8 cellular contexts compared by ENCODE assay signal in genomic region chr7:72618430-72619180, GRCh38.
DNase-seq lines count a peak whose midpoint lies in the region; ATAC-seq and TF ChIP-seq lines count a peak whose summit lies in the region.
"Not testable (repeated sequence)": the region's sequence is repeated elsewhere in the genome, so short reads cannot be mapped to it uniquely, and the experiment has no call there.

No MANE protein-coding gene starts in this region.

- not testable (repeated sequence) for H3K27me3 ChIP-seq in KMS-11 (ENCODE audit: insufficient read depth, low read depth); adrenal gland; gastrocnemius medialis

- peaks cover 19% of the 10 kb centered on the region; the same call in 1 of the 2 replicates for H3K79me2 ChIP-seq in KMS-11 (ENCODE audit: insufficient read depth, low read depth)

- not testable (repeated sequence) for TF ChIP-seq POLR2A in adrenal gland (IDR thresholded peaks at IDR 0.05); gastrocnemius medialis (IDR thresholded peaks at IDR 0.05)

- intact Hi-C loops in adrenal gland (cut with DNase I); gastrocnemius medialis (cut with DNase I; ENCODE audit: low total_unique reads): not testable (repeated sequence)

- H3K27ac ChIP-seq in KMS-11 (peak overlapping the region; percentile 91), adrenal gland (peak overlapping the region in 1 of 5 donors; percentile 19), gastrocnemius medialis (peak overlapping the region in 1 of 4 donors; percentile 10)

- H2AFZ ChIP-seq in KMS-11 (ENCODE audit: low read depth), result peak overlapping the region; percentile 40; the same call in 1 of the 2 replicates

- ATAC-seq in gastrocnemius medialis, result peak; percentile 42 to 55

- peak overlapping the region; percentile 55; the same call in 1 of the 2 replicates for H3K9ac ChIP-seq in KMS-11

- in situ Hi-C loops in gastrocnemius medialis (cut with MboI; ENCODE audit: low sequenced_read_pairs in 4 of 4), result not testable (repeated sequence)

- not testable (repeated sequence) for H3K9me3 ChIP-seq in adrenal gland (replicated peaks in 1 of 3); gastrocnemius medialis

- H4K20me1 ChIP-seq in KMS-11 (ENCODE audit: insufficient read depth), result not testable (repeated sequence)

- H3K4me1 ChIP-seq in KMS-11 (ENCODE audit: low read depth, poor library complexity, severe bottlenecking) (peaks cover 71% of the 10 kb centered on the region), gastrocnemius medialis (peaks cover 19 to 34% of the 10 kb centered on the region in 2 donors)
- H3K4me1 ChIP-seq in adrenal gland (replicated peaks in 1 of 2), result not testable (repeated sequence)

- DNase-seq in DMS 273 (lab: John Stamatoyannopoulos, UW; ENCODE audit: unreplicated experiment), result peak; percentile 27
- peak; percentile 50 for DNase-seq in NCI-H69 (lab: John Stamatoyannopoulos, UW)
- DNase-seq in adrenal gland, result peak in 6 of 7 donors; percentile 33 to 73 (median 56)
- peak; percentile 12 for DNase-seq in fibroblast of villous mesenchyme (ENCODE audit: low read depth)
- peak; percentile 3 to 21 for DNase-seq in hippocampal formation (lab: John Stamatoyannopoulos, UW)
- DNase-seq in myocyte (ENCODE audit: low read depth), result peak; percentile 94
- peak in 1 of 2 donors; percentile 32 for DNase-seq in gastrocnemius medialis

- 57 to 61% (median 58%) methylated on average over 11 of the region's 11 CpGs for WGBS in adrenal gland, 4 donors

- H3K36me3 ChIP-seq in KMS-11 (ENCODE audit: insufficient read depth); adrenal gland (replicated peaks in 1 of 2); gastrocnemius medialis: not testable (repeated sequence)

- TF ChIP-seq CTCF in KMS-11 (conservative IDR thresholded peaks at IDR 0.05; ENCODE audit: low read depth, low read length), result 0 out of 2 replicates have a peak, but pooled peaks have one; percentile 8
- not testable (repeated sequence) for TF ChIP-seq CTCF in adrenal gland (IDR thresholded peaks at IDR 0.05); fibroblast of villous mesenchyme (IDR thresholded peaks at IDR 0.05; ENCODE audit: insufficient read depth, low read depth, low read length); gastrocnemius medialis (IDR thresholded peaks at IDR 0.05 in 4 of 5, conservative IDR thresholded peaks at IDR 0.05 in 1 of 5)

- H3K4me2 ChIP-seq in KMS-11, result peak overlapping the region; percentile 71

- not testable (repeated sequence) for H3K4me3 ChIP-seq in KMS-11 (IDR thresholded peaks at IDR 0.05; ENCODE audit: insufficient read depth, low read depth, low read length); adrenal gland; fibroblast of villous mesenchyme (ENCODE audit: low read depth, low read length); gastrocnemius medialis
